In the genomic region with DNA sequence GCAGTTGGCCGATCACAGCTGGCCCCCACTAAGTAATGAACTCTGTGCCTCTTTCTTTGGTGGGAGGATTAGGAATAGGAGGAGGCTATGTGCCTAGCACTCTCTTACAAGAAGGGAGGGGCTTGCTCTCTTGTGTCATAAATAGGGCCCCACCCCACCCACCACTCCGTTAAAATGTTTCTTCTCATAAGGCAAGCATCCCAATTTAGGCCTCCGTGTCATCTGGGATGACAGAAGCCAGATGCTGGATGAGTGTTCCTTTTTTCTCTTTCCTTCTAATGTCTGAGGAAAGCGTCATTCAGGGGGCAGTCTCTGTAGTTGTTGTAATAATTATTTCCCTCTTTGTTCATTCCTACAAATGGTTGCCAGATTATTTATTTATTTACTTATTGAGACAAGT, we compare ENCODE assay signal across 8 cellular contexts. TPM values are rescaled to one million over a fixed set of nuclear protein-coding genes. Genes with fewer than 3 reads are reported as not detected.
DNase-seq lines count a peak whose midpoint lies in the region; ATAC-seq, FAIRE-seq and TF ChIP-seq lines count a peak whose summit lies in the region.
"Had no signal": no experiment of that assay in that cellular context is flagged by ENCODE, and none has a peak within 500 bp of the region (broad histone marks: within the 10 kb centered on the region; RNA-seq: fewer than 3 reads in every experiment).

A gene with protein sequence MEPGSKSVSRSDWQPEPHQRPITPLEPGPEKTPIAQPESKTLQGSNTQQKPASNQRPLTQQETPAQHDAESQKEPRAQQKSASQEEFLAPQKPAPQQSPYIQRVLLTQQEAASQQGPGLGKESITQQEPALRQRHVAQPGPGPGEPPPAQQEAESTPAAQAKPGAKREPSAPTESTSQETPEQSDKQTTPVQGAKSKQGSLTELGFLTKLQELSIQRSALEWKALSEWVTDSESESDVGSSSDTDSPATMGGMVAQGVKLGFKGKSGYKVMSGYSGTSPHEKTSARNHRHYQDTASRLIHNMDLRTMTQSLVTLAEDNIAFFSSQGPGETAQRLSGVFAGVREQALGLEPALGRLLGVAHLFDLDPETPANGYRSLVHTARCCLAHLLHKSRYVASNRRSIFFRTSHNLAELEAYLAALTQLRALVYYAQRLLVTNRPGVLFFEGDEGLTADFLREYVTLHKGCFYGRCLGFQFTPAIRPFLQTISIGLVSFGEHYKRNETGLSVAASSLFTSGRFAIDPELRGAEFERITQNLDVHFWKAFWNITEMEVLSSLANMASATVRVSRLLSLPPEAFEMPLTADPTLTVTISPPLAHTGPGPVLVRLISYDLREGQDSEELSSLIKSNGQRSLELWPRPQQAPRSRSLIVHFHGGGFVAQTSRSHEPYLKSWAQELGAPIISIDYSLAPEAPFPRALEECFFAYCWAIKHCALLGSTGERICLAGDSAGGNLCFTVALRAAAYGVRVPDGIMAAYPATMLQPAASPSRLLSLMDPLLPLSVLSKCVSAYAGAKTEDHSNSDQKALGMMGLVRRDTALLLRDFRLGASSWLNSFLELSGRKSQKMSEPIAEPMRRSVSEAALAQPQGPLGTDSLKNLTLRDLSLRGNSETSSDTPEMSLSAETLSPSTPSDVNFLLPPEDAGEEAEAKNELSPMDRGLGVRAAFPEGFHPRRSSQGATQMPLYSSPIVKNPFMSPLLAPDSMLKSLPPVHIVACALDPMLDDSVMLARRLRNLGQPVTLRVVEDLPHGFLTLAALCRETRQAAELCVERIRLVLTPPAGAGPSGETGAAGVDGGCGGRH (minus strand): TSS at position 76 of the 400 bp plus-strand sequence. CDS start 239 bp downstream, outside the sequence.

- CTCF ChIA-PET in activated B cell treated with CpG ODN at 0.5 μM for 24 hours (lab: Charles Lee), result no interaction called here

- H3K27ac Mint-ChIP-seq in activated B cell treated with CpG ODN at 0.5 μM for 24 hours, result no peak within 1 kb of the TSS

- POLR2A ChIA-PET in activated B cell treated with CpG ODN at 0.5 μM for 24 hours (lab: Charles Lee), result no interaction called here

- DNase-seq in HT-29 (ENCODE audit: low spot score) (no peak), activated B cell treated with CpG ODN at 0.5 μM for 24 hours (no peak), cardiac septum (ENCODE audit: low spot score) (no peak), sciatic nerve (ENCODE audit: low spot score) (no peak), epidermal melanocyte (ENCODE audit: insufficient read length, low spot score) (no peak), D721Med (ENCODE audit: insufficient read length, low spot score) (no peak)
- DNase-seq: stomach had no signal

- no peak within 1 kb of the TSS for H3K4me3 Mint-ChIP-seq in activated B cell treated with CpG ODN at 0.5 μM for 24 hours

- intact Hi-C loops in activated B cell treated with CpG ODN at 0.5 μM for 24 hours (cut with micrococcal nuclease) (no loop called here), cardiac septum (cut with DNase I) (loop anchor here (10.0 kb wide), 1 partner anchor 183 kb away; a partner anchor contains a TSS), sciatic nerve (cut with DNase I) (no loop called here)

- ATAC-seq in activated B cell treated with CpG ODN at 0.5 μM for 24 hours (ENCODE audit: low read depth), result no peak
- no peak for ATAC-seq in sciatic nerve
- no peak for ATAC-seq in HG03469 (IDR thresholded peaks at IDR 0.05; ENCODE audit: unreplicated experiment)

- FAIRE-seq in D721Med (lab: Jason Lieb, UNC), result no peak

- no peak for TF ChIP-seq CTCF in activated B cell treated with CpG ODN at 0.5 μM for 24 hours (IDR thresholded peaks at IDR 0.05)
- TF ChIP-seq CTCF in D721Med (IDR thresholded peaks at IDR 0.05; ENCODE audit: insufficient read depth, missing control alignments), result no peak

- H3K9me3 Mint-ChIP-seq in activated B cell treated with CpG ODN at 0.5 μM for 24 hours, result no peaks in the 10 kb centered on the region

- peaks cover 19% of the 10 kb centered on the region for H3K4me1 Mint-ChIP-seq in activated B cell treated with CpG ODN at 0.5 μM for 24 hours

- H3K27me3 Mint-ChIP-seq in activated B cell treated with CpG ODN at 0.5 μM for 24 hours, result no peaks in the 10 kb centered on the region

- peaks cover 9% of the 10 kb centered on the region for H3K36me3 Mint-ChIP-seq in activated B cell treated with CpG ODN at 0.5 μM for 24 hours (ENCODE audit: low read depth)

RNA-seq across cellular contexts. Expression of the gene that starts here (rescaled TPM):
- 88.7 and 91.3 TPM in 2 replicates for total RNA-seq in HT-29 (2014; rRNA removed; shearing (Covaris generic))
- total RNA-seq in activated B cell treated with CpG ODN at 0.5 μM for 24 hours (37.2 and 37.3 TPM in 2 replicates), cardiac septum (54.9 TPM), sciatic nerve (34.0 TPM)
